ENCODE assay signal across 9 cellular contexts in genomic region chr20:48697845-48698491, GRCh38.
DNase-seq lines count a peak whose midpoint lies in the region; ATAC-seq and TF ChIP-seq lines count a peak whose summit lies in the region.
"Had no signal": no experiment of that assay in that cellular context is flagged by ENCODE, and none has a peak within 500 bp of the region (broad histone marks: within the 10 kb centered on the region; RNA-seq: fewer than 3 reads in every experiment).

No MANE protein-coding gene starts in this region.

- no peaks in the 10 kb centered on the region for H3K27me3 Mint-ChIP-seq in endodermal cell (ENCODE audit: insufficient read depth)
- no peaks in the 10 kb centered on the region for H3K27me3 Mint-ChIP-seq in natural killer cell (ENCODE audit: low read depth in 2 of 2)

- no peak overlapping the region for H2AFZ ChIP-seq in HCT116 (ENCODE audit: low read depth, low read length, poor library complexity, severe bottlenecking)
- no peak overlapping the region for H2AFZ ChIP-seq in PC-3 (ENCODE audit: low read length)

- peak overlapping the region; percentile 55 for H3K27ac Mint-ChIP-seq in endodermal cell
- H3K27ac Mint-ChIP-seq in natural killer cell, result peak overlapping the region; percentile 30 to 70

- H4K20me1 ChIP-seq in HCT116 (ENCODE audit: insufficient read depth) (no peaks in the 10 kb centered on the region), PC-3 (ENCODE audit: low read length) (no peaks in the 10 kb centered on the region)

- ATAC-seq in HCT116 (peak; percentile 74), PC-3 (peak; percentile 29), natural killer cell (peak in 2 of 3 donors; percentile 18 to 80), HG03571 (IDR thresholded peaks at IDR 0.05; ENCODE audit: unreplicated experiment) (no peak), HG02970 (IDR thresholded peaks at IDR 0.05; ENCODE audit: low FRiP score, unreplicated experiment) (no peak)

- H3K27me3 ChIP-seq in HCT116 (ENCODE audit: insufficient read depth, low read length), result no peaks in the 10 kb centered on the region
- no peaks in the 10 kb centered on the region for H3K27me3 ChIP-seq in PC-3 (ENCODE audit: low read length)
- no peaks in the 10 kb centered on the region for H3K27me3 ChIP-seq in endodermal cell (ENCODE audit: control insufficient read depth, insufficient read depth, low read length, poor library complexity, severe bottlenecking)

- H3K36me3 ChIP-seq in HCT116 (ENCODE audit: control insufficient read depth in 1 of 2, insufficient read depth in 2 of 2, low read length in 2 of 2) (no peaks in the 10 kb centered on the region), PC-3 (ENCODE audit: low read depth, low read length) (no peaks in the 10 kb centered on the region), endodermal cell (ENCODE audit: control insufficient read depth, insufficient read depth, low read length) (peaks cover 62% of the 10 kb centered on the region)

- CTCF ChIA-PET in HCT116 (lab: Charles Lee) (interaction anchor here (0.6 to 1.0 kb wide), 2 partner anchors 40 to 41 kb away, joined by 4 to 6 read pairs; no protein-coding TSS in a partner anchor), PC-3 (lab: Charles Lee) (no interaction called here)

- POLR2A ChIA-PET in HCT116 (lab: Charles Lee) (no interaction called here), PC-3 (lab: Charles Lee; ENCODE audit: unreplicated experiment) (no interaction called here)

- intact Hi-C loops in HCT116 (cut with micrococcal nuclease) (no loop called here), PC-3 (cut with micrococcal nuclease) (no loop called here), natural killer cell (cut with micrococcal nuclease) (no loop called here)

- H3K4me2 ChIP-seq in HCT116 (ENCODE audit: low read length), result peak overlapping the region; percentile 31
- no peak overlapping the region for H3K4me2 ChIP-seq in PC-3 (ENCODE audit: low read length)

- DNase-seq in HCT116 (ENCODE audit: low read depth, low spot score) (no peak), PC-3 (peak; percentile 84), endodermal cell (no peak), natural killer cell (no peak), NCI-H526 (lab: John Stamatoyannopoulos, UW) (no peak)
- DNase-seq in activated naive CD4-positive, alpha-beta T cell treated with Interleukin-2 at 50 U/mL for 16 hours, result no peak

- no peaks in the 10 kb centered on the region for H3K9me3 ChIP-seq in HCT116 (ENCODE audit: control insufficient read depth in 1 of 2, insufficient read depth in 1 of 2, low read depth in 1 of 2, low read length in 2 of 2)
- no peaks in the 10 kb centered on the region for H3K9me3 ChIP-seq in PC-3 (ENCODE audit: low read length)
- H3K9me3 ChIP-seq in endodermal cell (ENCODE audit: control insufficient read depth, low read length), result no peaks in the 10 kb centered on the region

- RAD21 ChIA-PET in HCT116 (lab: Charles Lee; ENCODE audit: low non-redundant PET in 1 of 2, low total read pairs in 2 of 2, uncharacterized antibody in 2 of 2, unreplicated experiment in 2 of 2), result interaction anchor here in 1 of 2 experiments (1.2 kb wide), 1 partner anchor 41 kb away, joined by 3 read pairs; no protein-coding TSS in a partner anchor

- 0 out of 2 replicates have a peak overlapping the region, but pooled peaks have one; percentile 45 for H3K27ac ChIP-seq in HCT116 (ENCODE audit: low read depth, low read length)
- no peak overlapping the region for H3K27ac ChIP-seq in PC-3 (ENCODE audit: low read length)
- H3K27ac ChIP-seq in endodermal cell (ENCODE audit: low read depth, low read length), result no peak overlapping the region
- H3K27ac ChIP-seq: HL-60 had no signal

- H3K79me2 ChIP-seq in HCT116 (ENCODE audit: insufficient read depth, low read length) (no peaks in the 10 kb centered on the region), PC-3 (ENCODE audit: low read length) (no peaks in the 10 kb centered on the region)

- no peaks in the 10 kb centered on the region for H3K9me2 ChIP-seq in HCT116 (ENCODE audit: insufficient read depth)
- H3K9me2 ChIP-seq in PC-3 (replicated peaks; ENCODE audit: low read length), result no peaks in the 10 kb centered on the region

- H3K9ac ChIP-seq in HCT116 (ENCODE audit: low read length), result no peak overlapping the region
- H3K9ac ChIP-seq in PC-3 (ENCODE audit: low read length), result no peak overlapping the region
- H3K9ac ChIP-seq in endodermal cell (ENCODE audit: extremely low read depth, low read length, poor library complexity, severe bottlenecking), result no peak overlapping the region

- TF ChIP-seq RAD21 in HCT116 (IDR thresholded peaks at IDR 0.05; ENCODE audit: low read depth), result no peak

- TF ChIP-seq CTCF in HCT116 (IDR thresholded peaks at IDR 0.05 in 2 of 3, conservative IDR thresholded peaks at IDR 0.05 in 1 of 3; ENCODE audit: borderline replicate concordance in 1 of 3, insufficient read depth in 1 of 3, low read depth in 2 of 3, low read length in 2 of 3) (no peak), PC-3 (conservative IDR thresholded peaks at IDR 0.05; ENCODE audit: low read depth, low read length) (no peak), endodermal cell (conservative IDR thresholded peaks at IDR 0.05) (no peak), natural killer cell (IDR thresholded peaks at IDR 0.05) (no peak)

- peaks cover 3% of the 10 kb centered on the region for H3K4me1 Mint-ChIP-seq in endodermal cell
- peaks cover 78 to 83% of the 10 kb centered on the region in 2 donors for H3K4me1 Mint-ChIP-seq in natural killer cell

- peaks cover 53% of the 10 kb centered on the region for H3K36me3 Mint-ChIP-seq in endodermal cell (ENCODE audit: low read depth)
- peaks cover 28% of the 10 kb centered on the region for H3K36me3 Mint-ChIP-seq in natural killer cell

- H3K4me3 ChIP-seq in HCT116 (replicated peaks in 1 of 2; ENCODE audit: low read depth in 1 of 2, low read length in 2 of 2) (no peak overlapping the region), PC-3 (ENCODE audit: low read length) (no peak overlapping the region), endodermal cell (ENCODE audit: low read length) (no peak overlapping the region)

- WGBS in endodermal cell (ENCODE audit: insufficient coverage in 1 of 2, insufficient read length in 1 of 2), 2 experiments, result 94 to 100% methylated on average over 3 to 8 of the region's 8 CpGs

- BruUV-seq in HCT116 (replicated peaks; lab: Mats Ljungman, UMichigan) (no TSS peak), PC-3 (replicated peaks; lab: Mats Ljungman, UMichigan) (no TSS peak)

- no peaks in the 10 kb centered on the region for H3K9me3 Mint-ChIP-seq in endodermal cell
- H3K9me3 Mint-ChIP-seq in natural killer cell, result no peaks in the 10 kb centered on the region

- no peak for TF ChIP-seq POLR2A in HCT116 (IDR thresholded peaks at IDR 0.05; ENCODE audit: borderline replicate concordance, extremely low read depth, insufficient read depth, insufficient read length)

- H3F3A ChIP-seq in PC-3 (ENCODE audit: low read length, unreplicated experiment), result no peaks in the 10 kb centered on the region

- H3K4me3 Mint-ChIP-seq in endodermal cell (no peak overlapping the region), natural killer cell (no peak overlapping the region)

- peaks cover 15% of the 10 kb centered on the region in 2 experiments for H3K4me1 ChIP-seq in HCT116 (ENCODE audit: control insufficient read depth in 1 of 2, insufficient read depth in 2 of 2, low read length in 2 of 2)
- H3K4me1 ChIP-seq in PC-3 (ENCODE audit: insufficient read depth, low read length), result peaks cover 9% of the 10 kb centered on the region
- no peaks in the 10 kb centered on the region for H3K4me1 ChIP-seq in endodermal cell (ENCODE audit: control insufficient read depth, insufficient read depth, low read length)

TF ChIP-seq in HCT116, 20 proteins besides CTCF, POLR2A, EP300 and RAD21:
- no peak for TF ChIP-seq FOSL1 (IDR thresholded peaks at IDR 0.05; ENCODE audit: low read depth)
- TF ChIP-seq CEBPB (IDR thresholded peaks at IDR 0.05; ENCODE audit: low read depth), result peak; percentile 65; the same call in 1 of the 2 replicates

Comparison
In these comparisons a context has a peak if more than half of its experiments do, and no peak if none do; other contexts are left out.
1. ATAC-seq: peak in HCT116 (single experiment), PC-3 (single experiment) and natural killer cell (2 of 3); none in HG03571 (single experiment) and HG02970 (single experiment).